8 cellular contexts compared by ENCODE assay signal in the genomic region with DNA sequence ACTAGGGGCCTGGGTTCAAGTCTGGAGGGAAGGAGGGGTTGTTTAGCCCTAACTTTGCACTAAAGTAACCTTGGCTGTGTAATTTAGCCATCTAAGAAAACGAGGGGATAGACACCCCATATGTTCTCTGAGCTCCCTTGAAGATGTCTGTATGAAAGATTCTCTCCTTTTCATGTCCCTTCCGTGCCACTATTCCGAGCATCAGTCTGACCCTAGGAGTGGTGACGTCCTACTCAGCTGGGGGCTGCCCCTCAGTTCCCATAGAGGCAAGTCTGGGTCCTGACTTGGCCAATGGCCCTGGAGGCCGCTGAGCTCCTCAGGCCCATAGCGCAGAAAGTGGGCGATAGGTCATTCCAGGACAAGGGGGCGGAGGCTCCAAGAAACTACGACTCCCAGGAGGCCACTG. TPM values are rescaled to one million over a fixed set of nuclear protein-coding genes. Genes with fewer than 3 reads are reported as not detected.
DNase-seq lines count a peak whose midpoint lies in the region; ATAC-seq and TF ChIP-seq lines count a peak whose summit lies in the region.

No MANE protein-coding gene starts in this region.

- no peak overlapping the region for H3K14ac ChIP-seq in mesenchymal stem cell (ENCODE audit: low read length in 2 of 2)

- H3K4me1 ChIP-seq in mesenchymal stem cell (ENCODE audit: control insufficient read depth, insufficient read depth, low read depth, low read length): peaks cover 3% of the 10 kb centered on the region
- H3K4me1 ChIP-seq in urinary bladder (ENCODE audit: insufficient read depth): no peaks in the 10 kb centered on the region

- H3K9me3 Mint-ChIP-seq in activated naive CD4-positive, alpha-beta T cell treated with anti-CD3 and anti-CD28 coated beads, Interleukin-2, amount 50 U/mL, for 24 hours: no peaks in the 10 kb centered on the region
- peaks cover 0 to 3% (median 0%) of the 10 kb centered on the region in 5 experiments for H3K9me3 Mint-ChIP-seq in brain

- H4K91ac ChIP-seq in mesenchymal stem cell (ENCODE audit: low read length): peak overlapping the region; percentile 74

- intact Hi-C loops in lower leg skin (cut with DNase I; ENCODE audit: low total_unique reads): loop anchor here (10.0 kb wide), 1 partner anchor 129 kb away; a partner anchor contains a TSS

- no peaks in the 10 kb centered on the region for H3K36me3 ChIP-seq in mesenchymal stem cell (ENCODE audit: control insufficient read depth in 1 of 2, insufficient read depth in 2 of 2, low read depth in 1 of 2, low read length in 2 of 2)
- H3K36me3 ChIP-seq in urinary bladder (ENCODE audit: insufficient read depth): no peaks in the 10 kb centered on the region

- 26% methylated on average over 9 of the region's 9 CpGs for WGBS in mesenchymal stem cell
- 24% methylated on average over 9 of the region's 9 CpGs for whole genome bisulfite sequencing in urinary bladder
- 30 to 32% methylated on average over 8 to 9 of the region's 9 CpGs for WGBS in lower leg skin, 2 donors

- TF ChIP-seq POLR2A in lower leg skin (IDR thresholded peaks at IDR 0.05): no peak

- no peaks in the 10 kb centered on the region for H3K9me3 ChIP-seq in mesenchymal stem cell (ENCODE audit: control insufficient read depth, low read length)

- no peaks in the 10 kb centered on the region for H3K79me1 ChIP-seq in mesenchymal stem cell (replicated peaks; ENCODE audit: low read length, poor library complexity, severe bottlenecking)

- H3K27ac ChIP-seq in mesenchymal stem cell (ENCODE audit: low read length, poor library complexity, severe bottlenecking): peak overlapping the region; percentile 73
- H3K27ac ChIP-seq in urinary bladder (ENCODE audit: low read depth): peak overlapping the region; percentile 91

- no peak overlapping the region for H2BK120ac ChIP-seq in mesenchymal stem cell (ENCODE audit: low read depth, low read length)

- no peaks in the 10 kb centered on the region for H3K36me3 Mint-ChIP-seq in activated naive CD4-positive, alpha-beta T cell treated with anti-CD3 and anti-CD28 coated beads, Interleukin-2, amount 50 U/mL, for 24 hours
- H3K36me3 Mint-ChIP-seq in brain: no peaks in the 10 kb centered on the region

- TF ChIP-seq CTCF in brain (conservative IDR thresholded peaks at IDR 0.05) (no peak), lower leg skin (IDR thresholded peaks at IDR 0.05) (no peak)

- H3K4me3 Mint-ChIP-seq in activated naive CD4-positive, alpha-beta T cell treated with anti-CD3 and anti-CD28 coated beads, Interleukin-2, amount 50 U/mL, for 24 hours: peak overlapping the region; percentile 91
- peak overlapping the region; percentile 91 to 98 (median 95) for H3K4me3 Mint-ChIP-seq in brain

- H3K18ac ChIP-seq in mesenchymal stem cell (ENCODE audit: low read depth in 1 of 2, low read length in 2 of 2): peak overlapping the region; percentile 65 to 83

- no peak for DNase-seq in activated naive CD4-positive, alpha-beta T cell treated with Interleukin-2 at 50 U/mL for 16 hours
- no peak for DNase-seq in mesenchymal stem cell
- no peak for DNase-seq in stimulated activated CD4-positive, alpha-beta T cell treated with anti-CD3 and anti-CD28 coated beads, Interleukin-12 subunit alpha, Interleukin-12 subunit beta, amount 100 ng/mL, for 4 hours
- no peak for DNase-seq in lower leg skin (ENCODE audit: low spot score in 2 of 2)

- no peak for ATAC-seq in HG03159 (IDR thresholded peaks at IDR 0.05; ENCODE audit: unreplicated experiment)

- H3K4ac ChIP-seq in mesenchymal stem cell (ENCODE audit: low read depth in 1 of 2, low read length in 2 of 2): peak overlapping the region; percentile 52 to 64

- peak overlapping the region; percentile 94 for H3K27ac Mint-ChIP-seq in activated naive CD4-positive, alpha-beta T cell treated with anti-CD3 and anti-CD28 coated beads, Interleukin-2, amount 50 U/mL, for 24 hours
- H3K27ac Mint-ChIP-seq in brain: peak overlapping the region; percentile 90 to 99 (median 99)

- no peak overlapping the region for H2BK15ac ChIP-seq in mesenchymal stem cell (ENCODE audit: low read depth, poor library complexity, severe bottlenecking)

- no peak overlapping the region for H2BK5ac ChIP-seq in mesenchymal stem cell (ENCODE audit: low read depth, low read length, poor library complexity, severe bottlenecking)

- no peaks in the 10 kb centered on the region for H3K27me3 ChIP-seq in mesenchymal stem cell (ENCODE audit: control insufficient read depth in 1 of 2, insufficient read depth in 1 of 2, low read length in 2 of 2)

- H3K27me3 Mint-ChIP-seq in activated naive CD4-positive, alpha-beta T cell treated with anti-CD3 and anti-CD28 coated beads, Interleukin-2, amount 50 U/mL, for 24 hours: no peaks in the 10 kb centered on the region
- H3K27me3 Mint-ChIP-seq in brain: peaks cover 20% of the 10 kb centered on the region

- peak overlapping the region; percentile 37 to 67 for H3K4me3 ChIP-seq in mesenchymal stem cell (ENCODE audit: insufficient read depth in 1 of 2, low read depth in 1 of 2, low read length in 2 of 2)
- peak overlapping the region; percentile 36 for H3K4me3 ChIP-seq in urinary bladder (ENCODE audit: low read depth, low read length)
- no peak overlapping the region for H3K4me3 ChIP-seq in lower leg skin (ENCODE audit: low read depth, poor library complexity, severe bottlenecking)

- no peak overlapping the region for H2AK5ac ChIP-seq in mesenchymal stem cell (ENCODE audit: low read length, severe bottlenecking)

- no peak overlapping the region for H3K23ac ChIP-seq in mesenchymal stem cell (ENCODE audit: low read length in 2 of 2)

- peak overlapping the region; percentile 42 for H3K4me2 ChIP-seq in mesenchymal stem cell (ENCODE audit: low read length, poor library complexity, severe bottlenecking)

- H3K4me1 Mint-ChIP-seq in activated naive CD4-positive, alpha-beta T cell treated with anti-CD3 and anti-CD28 coated beads, Interleukin-2, amount 50 U/mL, for 24 hours: peaks cover 26% of the 10 kb centered on the region
- H3K4me1 Mint-ChIP-seq in brain: peaks cover 44% of the 10 kb centered on the region

- H4K8ac ChIP-seq in mesenchymal stem cell (ENCODE audit: low read length): peak overlapping the region; percentile 93

- no peak overlapping the region for H2BK12ac ChIP-seq in mesenchymal stem cell (ENCODE audit: low read length in 2 of 2)

- peak overlapping the region; percentile 76 for H3K9ac ChIP-seq in mesenchymal stem cell (ENCODE audit: low read length)

- peak overlapping the region; percentile 68 for H2AFZ ChIP-seq in mesenchymal stem cell (ENCODE audit: low read depth, low read length)

RNA-seq across cellular contexts. Expression of a gene that starts 0.8 kb away (rescaled TPM):
- polyA plus RNA-seq in brain (ENCODE audit: insufficient read depth, low read depth, low replicate concordance) (2.8 TPM), urinary bladder (5.2 TPM)
- polyA plus RNA-seq in mesenchymal stem cell (2013, experiment 1 of 2): 6.2 TPM
- polyA plus RNA-seq in mesenchymal stem cell (2013, experiment 2 of 2): 6.5 TPM
- total RNA-seq in urinary bladder (14.5 TPM), lower leg skin (10 to 100 TPM; 20.1 to 40.3 (median 22.4) TPM)
